Comparison of ENCODE assay signal across 1 cellular context in genomic region chr20:49184084-49184501, GRCh38.
TF ChIP-seq lines count a peak whose summit lies in the region.
"Not testable (repeated sequence)": the region's sequence is repeated elsewhere in the genome, so short reads cannot be mapped to it uniquely, and the experiment has no call there.

No MANE protein-coding gene starts in this region.

TF ChIP-seq in HepG2, 621 proteins besides CTCF, POLR2A, EP300 and RAD21 (continued from another document):
- 0 out of 2 replicates have a peak, but pooled peaks have one; percentile 51 for TF ChIP-seq ZBTB4 (CRISPR knock-in tag; IDR thresholded peaks at IDR 0.05; ENCODE audit: borderline replicate concordance)
- not testable (repeated sequence) for TF ChIP-seq SOX6 (IDR thresholded peaks at IDR 0.05)
- peak; percentile 35; the same call in 1 of the 2 replicates for TF ChIP-seq SOX6 (CRISPR knock-in tag; IDR thresholded peaks at IDR 0.05)
- peak; percentile 56; the same call in 1 of the 2 replicates for TF ChIP-seq ZNF510 (CRISPR knock-in tag; IDR thresholded peaks at IDR 0.05; ENCODE audit: low read depth)
- peak; percentile 23; the same call in 1 of the 2 replicates for TF ChIP-seq ZNF687 (CRISPR knock-in tag; IDR thresholded peaks at IDR 0.05)
- 0 out of 2 replicates have a peak, but pooled peaks have one; percentile 28 for TF ChIP-seq ZMYM4 (CRISPR knock-in tag; IDR thresholded peaks at IDR 0.05)
- TF ChIP-seq MEIS1 (CRISPR knock-in tag; IDR thresholded peaks at IDR 0.05; ENCODE audit: borderline replicate concordance), result peak; percentile 72
- TF ChIP-seq GTF3A (CRISPR knock-in tag; conservative IDR thresholded peaks at IDR 0.05), result 0 out of 2 replicates have a peak, but pooled peaks have one; percentile 55
- TF ChIP-seq ZBTB26 (CRISPR knock-in tag; IDR thresholded peaks at IDR 0.05; ENCODE audit: borderline replicate concordance), result peak; percentile 59; the same call in 1 of the 2 replicates
TF ChIP-seq in HepG2: peak in this region for 41; not testable (repeated sequence) for 580.
